1 cellular context compared by ENCODE assay signal in genomic region chr7:66921396-66921917, GRCh38.
TF ChIP-seq lines count a peak whose summit lies in the region.

No MANE protein-coding gene starts in this region.

TF ChIP-seq in K562, 482 proteins besides CTCF, POLR2A, EP300 and RAD21 (continued from another document and continues in another):
- no peak for TF ChIP-seq ZNF449 (CRISPR knock-in tag; IDR thresholded peaks at IDR 0.05)
- TF ChIP-seq BRD4 (IDR thresholded peaks at IDR 0.05) = peak; percentile 82
- TF ChIP-seq SMARCC2 (IDR thresholded peaks at IDR 0.05; ENCODE audit: low read depth) = no peak
- peak; percentile 13 for TF ChIP-seq HMGN3 (IDR thresholded peaks at IDR 0.05; ENCODE audit: borderline replicate concordance, extremely low read depth, insufficient read length, low read depth, low read length)
- TF ChIP-seq XRCC5 (IDR thresholded peaks at IDR 0.05; ENCODE audit: low read depth, low read length) = no peak
- TF ChIP-seq PATZ1 (CRISPR knock-in tag; IDR thresholded peaks at IDR 0.05; ENCODE audit: borderline replicate concordance) = no peak
- TF ChIP-seq CBFA2T3 (IDR thresholded peaks at IDR 0.05) = no peak
- no peak for TF ChIP-seq RBM22 (IDR thresholded peaks at IDR 0.05; ENCODE audit: low read depth, low read length, poor library complexity, severe bottlenecking)
- no peak for TF ChIP-seq ZNF699 (CRISPR knock-in tag; IDR thresholded peaks at IDR 0.05; ENCODE audit: insufficient replicate concordance)
- no peak for TF ChIP-seq ZBTB43 (CRISPR knock-in tag; IDR thresholded peaks at IDR 0.05)
- no peak for TF ChIP-seq ZFP36 (IDR thresholded peaks at IDR 0.05; ENCODE audit: low read depth, low read length, partially characterized antibody)
- TF ChIP-seq, protein P1, sequence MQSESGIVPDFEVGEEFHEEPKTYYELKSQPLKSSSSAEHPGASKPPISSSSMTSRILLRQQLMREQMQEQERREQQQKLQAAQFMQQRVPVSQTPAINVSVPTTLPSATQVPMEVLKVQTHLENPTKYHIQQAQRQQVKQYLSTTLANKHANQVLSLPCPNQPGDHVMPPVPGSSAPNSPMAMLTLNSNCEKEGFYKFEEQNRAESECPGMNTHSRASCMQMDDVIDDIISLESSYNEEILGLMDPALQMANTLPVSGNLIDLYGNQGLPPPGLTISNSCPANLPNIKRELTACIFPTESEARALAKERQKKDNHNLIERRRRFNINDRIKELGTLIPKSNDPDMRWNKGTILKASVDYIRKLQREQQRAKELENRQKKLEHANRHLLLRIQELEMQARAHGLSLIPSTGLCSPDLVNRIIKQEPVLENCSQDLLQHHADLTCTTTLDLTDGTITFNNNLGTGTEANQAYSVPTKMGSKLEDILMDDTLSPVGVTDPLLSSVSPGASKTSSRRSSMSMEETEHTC (IDR thresholded peaks at IDR 0.05) = no peak
- TF ChIP-seq, protein P2, sequence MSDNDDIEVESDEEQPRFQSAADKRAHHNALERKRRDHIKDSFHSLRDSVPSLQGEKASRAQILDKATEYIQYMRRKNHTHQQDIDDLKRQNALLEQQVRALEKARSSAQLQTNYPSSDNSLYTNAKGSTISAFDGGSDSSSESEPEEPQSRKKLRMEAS (CRISPR knock-in tag; IDR thresholded peaks at IDR 0.05) = no peak
- no peak for TF ChIP-seq ZNF583 (CRISPR knock-in tag; IDR thresholded peaks at IDR 0.05)
- no peak for TF ChIP-seq TFE3 (CRISPR knock-in tag; IDR thresholded peaks at IDR 0.05)
- TF ChIP-seq PTBP1 (IDR thresholded peaks at IDR 0.05; ENCODE audit: low read depth, low read length) = no peak
- no peak for TF ChIP-seq TEAD1 (CRISPR knock-in tag; IDR thresholded peaks at IDR 0.05)
- no peak for TF ChIP-seq PKNOX1 (IDR thresholded peaks at IDR 0.05)
- no peak for TF ChIP-seq TGIF2 (CRISPR knock-in tag; IDR thresholded peaks at IDR 0.05)
- TF ChIP-seq E4F1 (CRISPR knock-in tag; IDR thresholded peaks at IDR 0.05; ENCODE audit: borderline replicate concordance) = no peak
- no peak for TF ChIP-seq ID3 (CRISPR knock-in tag; IDR thresholded peaks at IDR 0.05)
- TF ChIP-seq ID3 (tag; IDR thresholded peaks at IDR 0.05) = no peak
- TF ChIP-seq FOSL1 (tag; conservative IDR thresholded peaks at IDR 0.05) = no peak
- TF ChIP-seq, protein P3, sequence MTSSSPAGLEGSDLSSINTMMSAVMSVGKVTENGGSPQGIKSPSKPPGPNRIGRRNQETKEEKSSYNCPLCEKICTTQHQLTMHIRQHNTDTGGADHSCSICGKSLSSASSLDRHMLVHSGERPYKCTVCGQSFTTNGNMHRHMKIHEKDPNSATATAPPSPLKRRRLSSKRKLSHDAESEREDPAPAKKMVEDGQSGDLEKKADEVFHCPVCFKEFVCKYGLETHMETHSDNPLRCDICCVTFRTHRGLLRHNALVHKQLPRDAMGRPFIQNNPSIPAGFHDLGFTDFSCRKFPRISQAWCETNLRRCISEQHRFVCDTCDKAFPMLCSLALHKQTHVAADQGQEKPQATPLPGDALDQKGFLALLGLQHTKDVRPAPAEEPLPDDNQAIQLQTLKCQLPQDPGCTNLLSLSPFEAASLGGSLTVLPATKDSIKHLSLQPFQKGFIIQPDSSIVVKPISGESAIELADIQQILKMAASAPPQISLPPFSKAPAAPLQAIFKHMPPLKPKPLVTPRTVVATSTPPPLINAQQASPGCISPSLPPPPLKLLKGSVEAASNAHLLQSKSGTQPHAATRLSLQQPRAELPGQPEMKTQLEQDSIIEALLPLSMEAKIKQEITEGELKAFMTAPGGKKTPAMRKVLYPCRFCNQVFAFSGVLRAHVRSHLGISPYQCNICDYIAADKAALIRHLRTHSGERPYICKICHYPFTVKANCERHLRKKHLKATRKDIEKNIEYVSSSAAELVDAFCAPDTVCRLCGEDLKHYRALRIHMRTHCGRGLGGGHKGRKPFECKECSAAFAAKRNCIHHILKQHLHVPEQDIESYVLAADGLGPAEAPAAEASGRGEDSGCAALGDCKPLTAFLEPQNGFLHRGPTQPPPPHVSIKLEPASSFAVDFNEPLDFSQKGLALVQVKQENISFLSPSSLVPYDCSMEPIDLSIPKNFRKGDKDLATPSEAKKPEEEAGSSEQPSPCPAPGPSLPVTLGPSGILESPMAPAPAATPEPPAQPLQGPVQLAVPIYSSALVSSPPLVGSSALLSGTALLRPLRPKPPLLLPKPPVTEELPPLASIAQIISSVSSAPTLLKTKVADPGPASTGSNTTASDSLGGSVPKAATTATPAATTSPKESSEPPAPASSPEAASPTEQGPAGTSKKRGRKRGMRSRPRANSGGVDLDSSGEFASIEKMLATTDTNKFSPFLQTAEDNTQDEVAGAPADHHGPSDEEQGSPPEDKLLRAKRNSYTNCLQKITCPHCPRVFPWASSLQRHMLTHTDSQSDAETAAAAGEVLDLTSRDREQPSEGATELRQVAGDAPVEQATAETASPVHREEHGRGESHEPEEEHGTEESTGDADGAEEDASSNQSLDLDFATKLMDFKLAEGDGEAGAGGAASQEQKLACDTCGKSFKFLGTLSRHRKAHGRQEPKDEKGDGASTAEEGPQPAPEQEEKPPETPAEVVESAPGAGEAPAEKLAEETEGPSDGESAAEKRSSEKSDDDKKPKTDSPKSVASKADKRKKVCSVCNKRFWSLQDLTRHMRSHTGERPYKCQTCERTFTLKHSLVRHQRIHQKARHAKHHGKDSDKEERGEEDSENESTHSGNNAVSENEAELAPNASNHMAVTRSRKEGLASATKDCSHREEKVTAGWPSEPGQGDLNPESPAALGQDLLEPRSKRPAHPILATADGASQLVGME (CRISPR knock-in tag; IDR thresholded peaks at IDR 0.05) = no peak
- TF ChIP-seq ZNF324 (CRISPR knock-in tag; IDR thresholded peaks at IDR 0.05) = no peak
- TF ChIP-seq ZNF764 (CRISPR knock-in tag; IDR thresholded peaks at IDR 0.05; ENCODE audit: low read depth) = no peak
- TF ChIP-seq TCFL5 (CRISPR knock-in tag; conservative IDR thresholded peaks at IDR 0.05) = no peak
- no peak for TF ChIP-seq DDX20 (tag; IDR thresholded peaks at IDR 0.05; ENCODE audit: low read depth)
- TF ChIP-seq CREB3L1 (IDR thresholded peaks at IDR 0.05; ENCODE audit: borderline replicate concordance, low read depth) = no peak
- no peak for TF ChIP-seq POLR2AphosphoS2 (IDR thresholded peaks at IDR 0.05; ENCODE audit: low read length)
- no peak for TF ChIP-seq NR3C1 (CRISPR knock-in tag; IDR thresholded peaks at IDR 0.05)
- TF ChIP-seq SMARCA5 (IDR thresholded peaks at IDR 0.05) = peak; percentile 41; the same call in 1 of the 2 replicates
- TF ChIP-seq SREBF1 (IDR thresholded peaks at IDR 0.05; ENCODE audit: borderline replicate concordance, low read depth, low read length) = no peak
- no peak for TF ChIP-seq RBM25 (IDR thresholded peaks at IDR 0.05; ENCODE audit: low read depth, low read length, severe bottlenecking)
- TF ChIP-seq SMAD1 (IDR thresholded peaks at IDR 0.05; ENCODE audit: low read depth, low read length, partially characterized antibody) = no peak
- 0 out of 2 replicates have a peak, but pooled peaks have one; percentile 5 for TF ChIP-seq ZFX (CRISPR knock-in tag; IDR thresholded peaks at IDR 0.05)
- no peak for TF ChIP-seq ZNF436 (CRISPR knock-in tag; IDR thresholded peaks at IDR 0.05)
- TF ChIP-seq, protein P4, sequence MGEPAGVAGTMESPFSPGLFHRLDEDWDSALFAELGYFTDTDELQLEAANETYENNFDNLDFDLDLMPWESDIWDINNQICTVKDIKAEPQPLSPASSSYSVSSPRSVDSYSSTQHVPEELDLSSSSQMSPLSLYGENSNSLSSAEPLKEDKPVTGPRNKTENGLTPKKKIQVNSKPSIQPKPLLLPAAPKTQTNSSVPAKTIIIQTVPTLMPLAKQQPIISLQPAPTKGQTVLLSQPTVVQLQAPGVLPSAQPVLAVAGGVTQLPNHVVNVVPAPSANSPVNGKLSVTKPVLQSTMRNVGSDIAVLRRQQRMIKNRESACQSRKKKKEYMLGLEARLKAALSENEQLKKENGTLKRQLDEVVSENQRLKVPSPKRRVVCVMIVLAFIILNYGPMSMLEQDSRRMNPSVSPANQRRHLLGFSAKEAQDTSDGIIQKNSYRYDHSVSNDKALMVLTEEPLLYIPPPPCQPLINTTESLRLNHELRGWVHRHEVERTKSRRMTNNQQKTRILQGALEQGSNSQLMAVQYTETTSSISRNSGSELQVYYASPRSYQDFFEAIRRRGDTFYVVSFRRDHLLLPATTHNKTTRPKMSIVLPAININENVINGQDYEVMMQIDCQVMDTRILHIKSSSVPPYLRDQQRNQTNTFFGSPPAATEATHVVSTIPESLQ (CRISPR knock-in tag; IDR thresholded peaks at IDR 0.05) = 0 out of 2 replicates have a peak, but pooled peaks have one; percentile 25
